ENCODE assay signal across 12 cellular contexts in the genomic region with DNA sequence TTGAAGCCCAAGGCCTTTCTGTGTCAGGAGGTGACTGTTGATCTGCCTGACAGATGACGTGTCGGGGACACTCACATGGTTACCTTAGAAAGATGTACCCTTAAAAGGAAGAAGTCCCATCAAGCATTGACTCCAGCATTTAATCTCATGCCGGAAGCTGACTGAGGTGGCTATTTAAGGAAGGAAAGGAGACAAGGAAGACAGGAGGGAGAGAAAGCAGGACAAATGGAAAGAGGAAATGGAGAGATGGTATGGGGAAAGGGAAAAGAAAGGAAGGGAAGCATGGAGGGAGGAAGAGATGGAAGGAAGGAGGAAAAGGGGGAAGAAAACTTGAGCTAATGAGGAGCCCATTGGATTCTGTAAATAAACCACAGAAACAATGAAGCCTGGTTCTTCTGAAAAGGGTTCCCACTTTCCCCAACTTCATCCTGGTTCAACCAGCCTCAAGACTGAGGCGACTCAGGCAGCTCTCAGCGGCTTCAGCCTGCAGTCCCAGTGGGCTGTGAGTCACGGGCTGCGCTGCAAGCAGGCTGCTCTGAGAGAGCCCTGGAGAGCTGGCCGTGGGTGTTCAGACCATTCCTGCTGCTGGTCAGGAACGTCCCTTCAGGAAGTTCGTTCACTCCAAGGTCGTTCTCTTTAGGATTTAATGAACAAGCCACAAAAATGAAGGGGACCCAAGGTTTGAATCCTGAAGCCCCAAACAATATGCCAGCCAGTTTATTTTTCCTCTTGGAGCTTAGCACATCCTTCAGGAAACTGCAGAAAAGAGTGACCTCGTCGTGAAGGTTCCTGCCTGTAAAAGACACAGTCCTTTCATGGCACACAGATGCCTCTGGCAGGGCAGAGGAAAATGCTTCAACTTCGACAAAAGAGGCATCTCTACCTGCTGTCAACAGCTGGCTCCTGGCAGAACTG.
DNase-seq lines count a peak whose midpoint lies in the region; ATAC-seq and TF ChIP-seq lines count a peak whose summit lies in the region.
"Had no signal": no experiment of that assay in that cellular context is flagged by ENCODE, and none has a peak within 500 bp of the region (broad histone marks: within the 10 kb centered on the region; RNA-seq: fewer than 3 reads in every experiment).

No MANE protein-coding gene starts in this region.

- H3K27me3 ChIP-seq in endodermal cell (ENCODE audit: control insufficient read depth, insufficient read depth, low read length, poor library complexity, severe bottlenecking) (peaks cover 19% of the 10 kb centered on the region), mucosa of rectum (ENCODE audit: control insufficient read depth in 2 of 2, insufficient read depth in 2 of 2, low read length in 2 of 2) (no peaks in the 10 kb centered on the region)

- H3K27ac ChIP-seq in endodermal cell (ENCODE audit: low read depth, low read length) (no peak overlapping the region), mucosa of rectum (ENCODE audit: low read depth in 2 of 2, low read length in 2 of 2) (peak overlapping the region; percentile 19 to 43)

- CTCF ChIA-PET in AG04449 (lab: Yijun Ruan, JAX) = interaction anchor here (1.1 to 1.4 kb wide), 2 partner anchors 14 to 69 kb away, joined by 3 read pairs; no protein-coding TSS in a partner anchor

- H3K4me3 Mint-ChIP-seq in endodermal cell = no peak overlapping the region
- H3K4me3 Mint-ChIP-seq: dendritic cell treated with granulocyte-macrophage colony-stimulating factor and Interleukin-4, amounts not matched to agents 40 ng/mL and 50 ng/mL, for 4 days had no signal

- H3K9me3 ChIP-seq in endodermal cell (ENCODE audit: control insufficient read depth, low read length) (peaks cover 15% of the 10 kb centered on the region), mucosa of rectum (ENCODE audit: control insufficient read depth in 2 of 2, low read length in 2 of 2) (peaks cover 0 to 3% of the 10 kb centered on the region in 2 donors)

- H3K27me3 Mint-ChIP-seq in endodermal cell (ENCODE audit: insufficient read depth) = peaks cover 13% of the 10 kb centered on the region

- H3K9me3 Mint-ChIP-seq in endodermal cell = peaks cover 11% of the 10 kb centered on the region
- H3K9me3 Mint-ChIP-seq: dendritic cell treated with granulocyte-macrophage colony-stimulating factor and Interleukin-4, amounts not matched to agents 40 ng/mL and 50 ng/mL, for 4 days had no signal

- H3K4me3 ChIP-seq in AG04449 (ENCODE audit: low read depth, low read length) (peak overlapping the region; percentile 21), endodermal cell (ENCODE audit: low read length) (no peak overlapping the region), mucosa of rectum (ENCODE audit: low read length in 2 of 2) (no peak overlapping the region)

- WGBS in endodermal cell (ENCODE audit: insufficient coverage in 1 of 2, insufficient read length in 1 of 2), 2 experiments = 77 to 86% methylated on average over 8 to 14 of the region's 14 CpGs

- H3K4me1 ChIP-seq in endodermal cell (ENCODE audit: control insufficient read depth, insufficient read depth, low read length) (no peaks in the 10 kb centered on the region), mucosa of rectum (ENCODE audit: control insufficient read depth in 2 of 2, insufficient read depth in 2 of 2, low read length in 2 of 2) (no peaks in the 10 kb centered on the region)

- TF ChIP-seq CTCF in AG04449 (IDR thresholded peaks at IDR 0.05; ENCODE audit: insufficient read depth, low read length, missing control alignments) (no peak), endodermal cell (conservative IDR thresholded peaks at IDR 0.05) (no peak)

- POLR2A ChIA-PET in AG04449 (lab: Yijun Ruan, JAX) = interaction anchor here (0.6 to 1.7 kb wide), 8 partner anchors 13 to 1100 kb away, joined by 3 to 17 read pairs (median 3); partner anchors contain the start of gene THBS1

- H3K36me3 Mint-ChIP-seq in endodermal cell (ENCODE audit: low read depth) = no peaks in the 10 kb centered on the region

- H3K4me1 Mint-ChIP-seq in endodermal cell = no peaks in the 10 kb centered on the region

- no peak for ATAC-seq in HG03280 (IDR thresholded peaks at IDR 0.05; ENCODE audit: unreplicated experiment)
- no peak for ATAC-seq in GM21360 (IDR thresholded peaks at IDR 0.05; ENCODE audit: unreplicated experiment)

- H3K36me3 ChIP-seq in endodermal cell (ENCODE audit: control insufficient read depth, insufficient read depth, low read length) (no peaks in the 10 kb centered on the region), mucosa of rectum (ENCODE audit: control insufficient read depth in 2 of 2, insufficient read depth in 2 of 2, low read length in 2 of 2) (no peaks in the 10 kb centered on the region)

- no peak overlapping the region for H3K9ac ChIP-seq in endodermal cell (ENCODE audit: extremely low read depth, low read length, poor library complexity, severe bottlenecking)
- no peak overlapping the region for H3K9ac ChIP-seq in mucosa of rectum (ENCODE audit: low read depth in 1 of 2, low read length in 2 of 2)

- DNase-seq in AG04449 (ENCODE audit: low read depth, low spot score) = peak; percentile 62
- DNase-seq in MV-4-11 (lab: John Stamatoyannopoulos, UW) = peak; percentile 27
- peak; percentile 49 for DNase-seq in endodermal cell
- no peak for DNase-seq in DMS114 treated with DMSO at 0.1 percent for 48 hours (lab: John Stamatoyannopoulos, UW; ENCODE audit: unreplicated experiment)
- DNase-seq in 8988T = no peak
- DNase-seq: activated CD4-positive, alpha-beta T cell treated with anti-CD3 and anti-CD28 coated beads, Interleukin-2, amount 50 U/mL, for 1 hour; C1 segment of cervical spinal cord; NCI-H2227 treated with DMSO at 0.1 percent for 48 hours had no signal

- H3K27ac Mint-ChIP-seq in endodermal cell = no peak overlapping the region
- H3K27ac Mint-ChIP-seq: dendritic cell treated with granulocyte-macrophage colony-stimulating factor and Interleukin-4, amounts not matched to agents 40 ng/mL and 50 ng/mL, for 4 days had no signal

Comparison
In these comparisons a context has a peak if more than half of its experiments do, and no peak if none do; other contexts are left out.
1. DNase-seq: peak in AG04449 (single experiment), MV-4-11 (single experiment) and endodermal cell (single experiment); none in DMS114 treated with DMSO at 0.1 percent for 48 hours (single experiment) and 8988T (single experiment).